8 cellular contexts compared by ENCODE assay signal in the genomic region with DNA sequence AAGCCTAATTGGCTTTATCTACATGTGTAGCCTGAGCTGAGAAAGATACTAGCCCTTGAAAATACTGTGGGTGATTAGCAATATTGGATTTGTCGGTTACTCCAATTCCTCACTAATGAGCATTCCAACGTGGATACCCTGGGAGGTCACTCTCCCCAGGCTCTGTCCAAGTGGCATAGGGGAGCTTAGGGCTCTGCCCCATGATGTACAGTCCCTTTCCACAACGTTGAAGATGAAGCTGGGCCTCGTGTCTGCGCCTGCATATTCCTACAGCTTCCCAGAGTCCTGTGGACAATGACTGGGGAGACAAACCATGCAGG. TPM values are rescaled to one million over a fixed set of nuclear protein-coding genes. Genes with fewer than 3 reads are reported as not detected.
DNase-seq lines count a peak whose midpoint lies in the region; ATAC-seq and TF ChIP-seq lines count a peak whose summit lies in the region.

No MANE protein-coding gene starts in this region.

- H3K27ac ChIP-seq in Peyer's patch = peak overlapping the region; percentile 49 to 91 (median 82)
- H3K27ac ChIP-seq in gastrocnemius medialis = peak overlapping the region; percentile 78 to 93 (median 86)

- no peak for TF ChIP-seq POLR2A in Peyer's patch (IDR thresholded peaks at IDR 0.05)
- TF ChIP-seq POLR2A in gastrocnemius medialis (IDR thresholded peaks at IDR 0.05) = no peak

- peaks cover 89% of the 10 kb centered on the region for H3K36me3 Mint-ChIP-seq in effector memory CD8-positive, alpha-beta T cell (ENCODE audit: insufficient read depth)

- H3K9me3 ChIP-seq in Peyer's patch (no peaks in the 10 kb centered on the region), gastrocnemius medialis (no peaks in the 10 kb centered on the region)

- peak overlapping the region; percentile 92 to 98 for H3K27ac Mint-ChIP-seq in effector memory CD8-positive, alpha-beta T cell

- H3K4me3 Mint-ChIP-seq in effector memory CD8-positive, alpha-beta T cell = peak overlapping the region; percentile 98 to 100

- no peaks in the 10 kb centered on the region for H3K27me3 ChIP-seq in Peyer's patch
- no peaks in the 10 kb centered on the region for H3K27me3 ChIP-seq in gastrocnemius medialis

- H3K4me3 ChIP-seq in GM12864 (ENCODE audit: low read depth, low read length) (peak overlapping the region; percentile 93), Peyer's patch (peak overlapping the region in 3 of 4 donors; percentile 13 to 84 (median 84)), gastrocnemius medialis (no peak overlapping the region)

- TF ChIP-seq CTCF in GM12864 (IDR thresholded peaks at IDR 0.05; ENCODE audit: low read depth, low read length, missing control alignments) = no peak
- TF ChIP-seq CTCF in Peyer's patch (IDR thresholded peaks at IDR 0.05) = no peak
- TF ChIP-seq CTCF in gastrocnemius medialis (IDR thresholded peaks at IDR 0.05 in 4 of 5, conservative IDR thresholded peaks at IDR 0.05 in 1 of 5) = no peak

- in situ Hi-C loops in gastrocnemius medialis (cut with MboI; ENCODE audit: low sequenced_read_pairs in 4 of 4) = loop anchor here in 3 of 4 donors (5.0 to 25.0 kb wide), 4 partner anchors 44 to 379 kb away; a partner anchor contains a TSS

- H3K36me3 ChIP-seq in Peyer's patch (peaks cover 0 to 47% (median 0%) of the 10 kb centered on the region in 3 donors), gastrocnemius medialis (peaks cover 0 to 52% of the 10 kb centered on the region in 2 donors)

- DNase-seq in GM12864 (ENCODE audit: low read depth) (no peak), Peyer's patch (no peak), gastrocnemius medialis (no peak), NCI-H1417 treated with DMSO at 0.1 percent for 48 hours (lab: John Stamatoyannopoulos, UW) (no peak)
- DNase-seq in effector memory CD8-positive, alpha-beta T cell = no peak

- intact Hi-C loops in gastrocnemius medialis (cut with DNase I; ENCODE audit: low total_unique reads) = loop anchor here (5.0 kb wide), 1 partner anchor 261 kb away; no protein-coding TSS in a partner anchor

- H3K4me1 ChIP-seq in Peyer's patch = peaks cover 0 to 54% (median 16%) of the 10 kb centered on the region in 4 donors
- peaks cover 49 to 55% of the 10 kb centered on the region in 2 donors for H3K4me1 ChIP-seq in gastrocnemius medialis

- no peaks in the 10 kb centered on the region for H3K27me3 Mint-ChIP-seq in effector memory CD8-positive, alpha-beta T cell

- H3K9me3 Mint-ChIP-seq in effector memory CD8-positive, alpha-beta T cell = no peaks in the 10 kb centered on the region

- H3K4me1 Mint-ChIP-seq in effector memory CD8-positive, alpha-beta T cell (ENCODE audit: low read depth in 2 of 2) = peaks cover 54 to 67% of the 10 kb centered on the region in 2 donors

- no peak for ATAC-seq in effector memory CD8-positive, alpha-beta T cell (replicated peaks)
- ATAC-seq in gastrocnemius medialis (no peak), HG03457 (IDR thresholded peaks at IDR 0.05; ENCODE audit: unreplicated experiment) (no peak), GM19467 (IDR thresholded peaks at IDR 0.05; ENCODE audit: unreplicated experiment) (no peak), GM19035 (IDR thresholded peaks at IDR 0.05; ENCODE audit: unreplicated experiment) (no peak)

RNA-seq across cellular contexts. Expression of a gene that starts 2.6 kb away (rescaled TPM):
- total RNA-seq in Peyer's patch (10 to 100 TPM; 18.2 to 66.8 (median 25.8) TPM), gastrocnemius medialis (10 to 100 TPM in 2 of 4 donors, 1 to 10 TPM in 2; 6.1 to 24.5 (median 13.7) TPM)

RNA-seq across cellular contexts. Expression of a gene that starts 44.5 kb away (rescaled TPM):
- total RNA-seq in Peyer's patch (10 to 100 TPM; 12.3 to 48.7 (median 25.4) TPM), gastrocnemius medialis (10 to 100 TPM in 3 of 4 donors, 1 to 10 TPM in 1; 5.3 to 19.7 (median 12.0) TPM)

Comparison
In these comparisons a context has a peak if more than half of its experiments do, and no peak if none do; other contexts are left out.
1. H3K4me3 ChIP-seq: peak in GM12864 (single experiment) and Peyer's patch (3 of 4); none in gastrocnemius medialis (0 of 4).